Comparison of ENCODE assay signal across 8 cellular contexts in genomic region chr10:97292097-97292861, GRCh38. TPM values are rescaled to one million over a fixed set of nuclear protein-coding genes. Genes with fewer than 3 reads are reported as not detected.
DNase-seq lines count a peak whose midpoint lies in the region; ATAC-seq, FAIRE-seq and TF ChIP-seq lines count a peak whose summit lies in the region.

A gene with protein sequence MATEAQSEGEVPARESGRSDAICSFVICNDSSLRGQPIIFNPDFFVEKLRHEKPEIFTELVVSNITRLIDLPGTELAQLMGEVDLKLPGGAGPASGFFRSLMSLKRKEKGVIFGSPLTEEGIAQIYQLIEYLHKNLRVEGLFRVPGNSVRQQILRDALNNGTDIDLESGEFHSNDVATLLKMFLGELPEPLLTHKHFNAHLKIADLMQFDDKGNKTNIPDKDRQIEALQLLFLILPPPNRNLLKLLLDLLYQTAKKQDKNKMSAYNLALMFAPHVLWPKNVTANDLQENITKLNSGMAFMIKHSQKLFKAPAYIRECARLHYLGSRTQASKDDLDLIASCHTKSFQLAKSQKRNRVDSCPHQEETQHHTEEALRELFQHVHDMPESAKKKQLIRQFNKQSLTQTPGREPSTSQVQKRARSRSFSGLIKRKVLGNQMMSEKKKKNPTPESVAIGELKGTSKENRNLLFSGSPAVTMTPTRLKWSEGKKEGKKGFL (minus strand): TSS chr10:97292637. CDS start chr10:97292627, 10 bp downstream.

- WGBS in small intestine, 3 donors = 0% methylated on average over 48 to 55 of the region's 55 CpGs

- FAIRE-seq in small intestine (lab: Jason Lieb, UNC) = peak; percentile 78

- H3K27me3 ChIP-seq in small intestine (ENCODE audit: control insufficient read depth in 2 of 2, insufficient read depth in 2 of 2, low read length in 2 of 2) = no peaks in the 10 kb centered on the region

- DNase-seq in AG08396 (ENCODE audit: low spot score) = peak; percentile 96
- peak; percentile 94 for DNase-seq in NCI-H2227 treated with DMSO at 0.1 percent for 48 hours (lab: John Stamatoyannopoulos, UW)
- peak; percentile 99 for DNase-seq in cardiac fibroblast (ENCODE audit: low read depth in 2 of 2)
- DNase-seq in iPS-NIHi11 (ENCODE audit: low spot score) = peak; percentile 97
- DNase-seq in small intestine = peak; percentile 99

- peak within 1 kb of the TSS; percentile 67 for H3K4me3 ChIP-seq in WI38 (ENCODE audit: low read depth, low read length)
- H3K4me3 ChIP-seq in cardiac fibroblast (replicated peaks in 1 of 2; ENCODE audit: low read depth in 2 of 2, low read length in 2 of 2) = peak within 1 kb of the TSS; percentile 73 to 88
- peak within 1 kb of the TSS; percentile 90 to 96 for H3K4me3 ChIP-seq in small intestine (ENCODE audit: low read depth in 1 of 2, low read length in 2 of 2)

- no peaks in the 10 kb centered on the region for H3K9me3 ChIP-seq in small intestine (ENCODE audit: control insufficient read depth, low read depth)

- TF ChIP-seq CTCF in WI38 (IDR thresholded peaks at IDR 0.05; ENCODE audit: low read depth, low read length) (no peak), cardiac fibroblast (IDR thresholded peaks at IDR 0.05; ENCODE audit: low read depth, low read length) (no peak)

- H3K4me1 ChIP-seq in small intestine (ENCODE audit: control insufficient read depth in 2 of 2, insufficient read depth in 1 of 2, low read depth in 1 of 2, low read length in 1 of 2) = no peaks in the 10 kb centered on the region

- ATAC-seq in GM18907 (IDR thresholded peaks at IDR 0.05; ENCODE audit: unreplicated experiment) (peak; percentile 95), HG03159 (IDR thresholded peaks at IDR 0.05; ENCODE audit: unreplicated experiment) (peak; percentile 96)

- H3K36me3 ChIP-seq in small intestine (ENCODE audit: control insufficient read depth in 2 of 2, insufficient read depth in 2 of 2, low read length in 2 of 2) = no peaks in the 10 kb centered on the region

- peak within 1 kb of the TSS; percentile 95 to 96 for H3K27ac ChIP-seq in small intestine (ENCODE audit: low read depth in 1 of 2, low read length in 1 of 2)

RNA-seq across cellular contexts. Expression of the gene that starts here (rescaled TPM):
- polyA plus RNA-seq in small intestine = 1 to 10 TPM; 2.2 to 5.0 (median 2.5) TPM

Comparison
In these comparisons a context has a peak if more than half of its experiments do, and no peak if none do; other contexts are left out.
1. Peak in every context shown above with its lines: DNase-seq, ATAC-seq, H3K4me3 ChIP-seq and H3K27ac ChIP-seq.